In the genomic region with DNA sequence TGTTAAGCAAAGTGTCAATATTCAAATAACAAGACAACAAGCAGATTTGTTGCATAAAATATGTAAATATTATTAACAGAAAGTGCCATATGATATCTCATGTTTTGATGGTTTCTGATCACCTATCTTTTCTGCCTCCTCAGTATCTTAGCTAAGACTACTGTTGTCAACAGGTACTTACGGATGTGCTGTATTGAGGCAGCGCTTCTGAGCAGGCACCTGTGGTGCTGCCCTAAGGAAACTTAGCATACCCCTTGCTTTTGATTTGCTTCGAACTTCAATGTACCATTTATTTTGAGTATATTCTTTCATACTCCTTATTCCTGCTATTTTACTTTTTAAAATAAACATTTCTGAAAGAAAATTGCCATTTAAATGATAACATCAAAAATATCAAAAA, we compare ENCODE assay signal across 1 cellular context.
TF ChIP-seq lines count a peak whose summit lies in the region.

No MANE protein-coding gene starts in this region.

TF ChIP-seq in GM23338, 12 proteins besides CTCF, POLR2A, EP300 and RAD21 (continued from another document):
- no peak for TF ChIP-seq ZNF462 (CRISPR knock-in tag; IDR thresholded peaks at IDR 0.05)
- TF ChIP-seq ZNF331 (CRISPR knock-in tag; IDR thresholded peaks at IDR 0.05; ENCODE audit: low read depth), result no peak
- TF ChIP-seq EZH2phosphoT487 (IDR thresholded peaks at IDR 0.05; ENCODE audit: unreplicated experiment), result no peak
- TF ChIP-seq STAT1 (IDR thresholded peaks at IDR 0.05; ENCODE audit: unreplicated experiment), result no peak
